Comparison of ENCODE assay signal across 27 cellular contexts in the genomic region with DNA sequence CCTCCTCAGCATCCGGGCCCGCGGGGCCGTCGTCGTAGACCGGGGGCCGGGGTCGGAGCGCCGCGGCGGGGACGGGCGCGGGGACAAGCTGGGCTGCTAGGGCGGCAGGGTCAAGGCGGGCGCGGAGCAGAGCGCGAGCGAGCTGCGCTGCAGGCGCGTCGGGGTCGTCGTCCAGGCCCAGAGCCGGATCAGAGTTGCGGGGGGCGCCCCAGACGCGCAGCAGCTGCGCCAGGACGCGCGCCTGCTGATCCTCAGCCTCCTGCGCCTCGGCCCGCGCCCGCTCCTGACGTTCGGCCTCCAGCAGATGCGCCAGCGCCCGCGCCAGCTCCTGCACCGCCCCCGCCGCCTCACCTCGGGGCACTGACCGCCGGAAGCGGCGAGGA. TPM values are rescaled to one million over a fixed set of nuclear protein-coding genes. Genes with fewer than 3 reads are reported as not detected.
DNase-seq lines count a peak whose midpoint lies in the region; ATAC-seq, FAIRE-seq and TF ChIP-seq lines count a peak whose summit lies in the region.
"Had no signal": no experiment of that assay in that cellular context is flagged by ENCODE, and none has a peak within 500 bp of the region (broad histone marks: within the 10 kb centered on the region; RNA-seq: fewer than 3 reads in every experiment).

No MANE protein-coding gene starts in this region.

- H3K79me2 ChIP-seq in SK-N-SH (ENCODE audit: insufficient read depth) (no peaks in the 10 kb centered on the region), keratinocyte (ENCODE audit: control insufficient read depth, insufficient read depth, low read length) (no peaks in the 10 kb centered on the region)

- H3K4me3 ChIP-seq in SK-N-SH (ENCODE audit: low read depth in 2 of 2, low read length in 1 of 2): no peak overlapping the region; a peak in 1 of 4 replicates
- no peak overlapping the region for H3K4me3 ChIP-seq in endodermal cell (ENCODE audit: low read length)
- no peak overlapping the region for H3K4me3 ChIP-seq in keratinocyte (ENCODE audit: control insufficient read depth in 2 of 3, extremely low read depth in 1 of 3, insufficient read depth in 2 of 3, low read depth in 1 of 3, low read length in 3 of 3)
- H3K4me3 ChIP-seq: esophagus squamous epithelium, gastroesophageal sphincter, PC-9, tibial artery had no signal

- H3K9me3 ChIP-seq in SK-N-SH (no peaks in the 10 kb centered on the region), endodermal cell (ENCODE audit: control insufficient read depth, low read length) (no peaks in the 10 kb centered on the region), keratinocyte (ENCODE audit: control insufficient read depth, low read depth, low read length) (no peaks in the 10 kb centered on the region)
- H3K9me3 ChIP-seq: esophagus squamous epithelium, gastroesophageal sphincter had no signal

- H3K27ac Mint-ChIP-seq in endodermal cell: no peak overlapping the region
- H3K27ac Mint-ChIP-seq: activated CD4-positive, alpha-beta T cell treated with anti-CD3 and anti-CD28 coated beads, Interleukin-2, amount 10 ng/mL, durations not matched to agents 24 days and 14 days; activated T-helper 2 cell treated with anti-CD3 and anti-CD28 coated beads, Interferon-gamma antibody, Interleukin-2, Interleukin-4, amounts not matched to agents 10 μg/mL and 5 μg/mL and 100 μg/mL, durations not matched to agents 14 hours and 24 hours and 36 hours; immature natural killer cell; stimulated activated naive CD8-positive, alpha-beta T cell treated with anti-CD3 and anti-CD28 coated beads, Interleukin-15, Interleukin-2, amounts not matched to agents 100 ng/mL and 50 ng/mL, for 24 hours had no signal

- FAIRE-seq in keratinocyte (lab: Jason Lieb, UNC): no peak

- H3K9ac ChIP-seq in SK-N-SH: no peak overlapping the region
- H3K9ac ChIP-seq in endodermal cell (ENCODE audit: extremely low read depth, low read length, poor library complexity, severe bottlenecking): no peak overlapping the region
- no peak overlapping the region for H3K9ac ChIP-seq in keratinocyte (ENCODE audit: control insufficient read depth, extremely low read depth, insufficient read depth, low read length)

- POLR2A ChIA-PET in SK-N-SH (lab: Yijun Ruan, JAX): no interaction called here

- H3K27ac ChIP-seq in SK-N-SH (ENCODE audit: low read depth in 2 of 2, low read length in 1 of 2) (no peak overlapping the region), endodermal cell (ENCODE audit: low read depth, low read length) (no peak overlapping the region), keratinocyte (ENCODE audit: control insufficient read depth, insufficient read depth, low read length) (no peak overlapping the region), foreskin keratinocyte (no peak overlapping the region)
- H3K27ac ChIP-seq: 22Rv1, esophagus squamous epithelium, gastroesophageal sphincter, PC-9, tibial artery had no signal

- CTCF ChIA-PET in SK-N-SH (lab: Yijun Ruan, JAX): no interaction called here

- H3K27me3 Mint-ChIP-seq in endodermal cell (ENCODE audit: insufficient read depth): peaks cover 84% of the 10 kb centered on the region

- H3K27me3 ChIP-seq in SK-N-SH (ENCODE audit: insufficient read depth): peaks cover 18% of the 10 kb centered on the region
- H3K27me3 ChIP-seq in endodermal cell (ENCODE audit: control insufficient read depth, insufficient read depth, low read length, poor library complexity, severe bottlenecking): peaks cover 59% of the 10 kb centered on the region
- H3K27me3 ChIP-seq in keratinocyte (ENCODE audit: control insufficient read depth, extremely low read depth, insufficient read depth, low read length): peaks cover 10% of the 10 kb centered on the region
- peaks cover 64% of the 10 kb centered on the region for H3K27me3 ChIP-seq in foreskin keratinocyte

- ATAC-seq in SK-N-SH treated with all-trans-retinoic acid at 6 μM for 48 hours (no peak), foreskin keratinocyte (no peak)
- ATAC-seq: gastroesophageal sphincter had no signal

- no peak for TF ChIP-seq RAD21 in SK-N-SH (IDR thresholded peaks at IDR 0.05; ENCODE audit: low read length)

- peaks cover 0 to 3% of the 10 kb centered on the region in 2 experiments; a peak in 1 of 4 replicates for H3K4me1 ChIP-seq in SK-N-SH (ENCODE audit: control insufficient read depth in 1 of 2, insufficient read depth in 2 of 2, low read depth in 1 of 2, low read length in 1 of 2)
- H3K4me1 ChIP-seq in endodermal cell (ENCODE audit: control insufficient read depth, insufficient read depth, low read length): no peaks in the 10 kb centered on the region
- H3K4me1 ChIP-seq in keratinocyte (ENCODE audit: control insufficient read depth, extremely low read depth, insufficient read depth, low read length): no peaks in the 10 kb centered on the region
- H3K4me1 ChIP-seq in foreskin keratinocyte: no peaks in the 10 kb centered on the region

- no peaks in the 10 kb centered on the region for H3K9me1 ChIP-seq in keratinocyte (ENCODE audit: control insufficient read depth, extremely low read depth, insufficient read depth, low read length)

- H3K4me3 Mint-ChIP-seq in endodermal cell: no peak overlapping the region
- H3K4me3 Mint-ChIP-seq: activated CD4-positive, alpha-beta T cell treated with anti-CD3 and anti-CD28 coated beads, Interleukin-2, amount 10 ng/mL, durations not matched to agents 24 days and 14 days; immature natural killer cell; stimulated activated naive CD8-positive, alpha-beta T cell treated with anti-CD3 and anti-CD28 coated beads, Interleukin-15, Interleukin-2, amounts not matched to agents 100 ng/mL and 50 ng/mL, for 24 hours had no signal

- no peaks in the 10 kb centered on the region for H3K4me1 Mint-ChIP-seq in endodermal cell

- H3F3A ChIP-seq in SK-N-SH (replicated peaks; ENCODE audit: insufficient read depth): no peaks in the 10 kb centered on the region

- DNase-seq in SK-N-SH (peak; percentile 12), endodermal cell (peak; percentile 62), keratinocyte (ENCODE audit: low read depth, low spot score) (no peak), retina (peak; percentile 32), foreskin keratinocyte (no peak), NOMO-1 treated with DMSO at 0.1 percent for 48 hours (lab: John Stamatoyannopoulos, UW; ENCODE audit: unreplicated experiment) (no peak), NCI-H774 (lab: John Stamatoyannopoulos, UW) (no peak)
- DNase-seq: activated CD4-positive, alpha-beta T cell treated with anti-CD3 and anti-CD28 coated beads, Interleukin-2, amount 10 ng/mL, durations not matched to agents 24 days and 14 days; AML-193; DMS53; effector memory CD4-positive, alpha-beta T cell; esophagus squamous epithelium; immature natural killer cell; Kasumi-1; NCI-H1048; NCI-H2029; SIG-M5; tibial artery had no signal

- 86% methylated on average over 26 of the region's 57 CpGs for WGBS in SK-N-SH (ENCODE audit: low lambda C conversion rate)
- 11% methylated on average over 57 of the region's 57 CpGs; no CpG with 5 or more reads in 1 of the 2 experiments for WGBS in endodermal cell (ENCODE audit: insufficient coverage in 1 of 2, insufficient read length in 1 of 2), 2 experiments

- peaks cover 6% of the 10 kb centered on the region for H3K36me3 Mint-ChIP-seq in endodermal cell (ENCODE audit: low read depth)

- H3K36me3 ChIP-seq in SK-N-SH (replicated peaks in 1 of 2; ENCODE audit: control insufficient read depth in 1 of 2, insufficient read depth in 2 of 2, low read length in 1 of 2): no peaks in the 10 kb centered on the region
- H3K36me3 ChIP-seq in endodermal cell (ENCODE audit: control insufficient read depth, insufficient read depth, low read length): no peaks in the 10 kb centered on the region
- no peaks in the 10 kb centered on the region for H3K36me3 ChIP-seq in keratinocyte (ENCODE audit: control insufficient read depth in 2 of 2, extremely low read depth in 1 of 2, insufficient read depth in 2 of 2, low read length in 2 of 2)
- H3K36me3 ChIP-seq: esophagus squamous epithelium had no signal

- H2AFZ ChIP-seq in SK-N-SH (ENCODE audit: low read depth) (no peak overlapping the region), keratinocyte (ENCODE audit: control insufficient read depth, low read length) (no peak overlapping the region)
- H2AFZ ChIP-seq: PC-9 had no signal

- dilution Hi-C loops in keratinocyte (cut with MboI; ENCODE audit: extremely low pct_ligation_motif_present, low sequenced_read_pairs): no loop called here

- no peak for TF ChIP-seq EP300 in SK-N-SH (IDR thresholded peaks at IDR 0.05; ENCODE audit: borderline replicate concordance in 1 of 2, low read depth in 1 of 2, low read length in 1 of 2)

- no peaks in the 10 kb centered on the region for H3K9me2 ChIP-seq in SK-N-SH

- no peak for TF ChIP-seq CTCF in SK-N-SH (IDR thresholded peaks at IDR 0.05)
- no peak for TF ChIP-seq CTCF in endodermal cell (conservative IDR thresholded peaks at IDR 0.05)
- TF ChIP-seq CTCF in keratinocyte (optimal IDR thresholded peaks at IDR 0.05 in 1 of 3, IDR thresholded peaks at IDR 0.05 in 1 of 3, conservative IDR thresholded peaks at IDR 0.05 in 1 of 3; ENCODE audit: extremely low read depth in 1 of 3, insufficient read depth in 2 of 3, low read length in 3 of 3): no peak
- no peak for TF ChIP-seq CTCF in foreskin keratinocyte (conservative IDR thresholded peaks at IDR 0.05)

- H4K20me1 ChIP-seq in SK-N-SH (ENCODE audit: insufficient read depth) (no peaks in the 10 kb centered on the region), keratinocyte (ENCODE audit: control insufficient read depth, extremely low read depth, insufficient read depth, low read length) (no peaks in the 10 kb centered on the region)

- H3K4me2 ChIP-seq in SK-N-SH: no peak overlapping the region
- H3K4me2 ChIP-seq in keratinocyte (ENCODE audit: control insufficient read depth, extremely low read depth, insufficient read depth, low read depth, low read length): peak overlapping the region; percentile 10
- H3K4me2 ChIP-seq: PC-9 had no signal

- H3K9me3 Mint-ChIP-seq in endodermal cell: peaks cover 73% of the 10 kb centered on the region
- H3K9me3 Mint-ChIP-seq: activated CD4-positive, alpha-beta T cell treated with anti-CD3 and anti-CD28 coated beads, Interleukin-2, amount 10 ng/mL, durations not matched to agents 24 days and 14 days; activated T-helper 2 cell treated with anti-CD3 and anti-CD28 coated beads, Interferon-gamma antibody, Interleukin-2, Interleukin-4, amounts not matched to agents 10 μg/mL and 5 μg/mL and 100 μg/mL, durations not matched to agents 14 hours and 24 hours and 36 hours; immature natural killer cell; stimulated activated naive CD8-positive, alpha-beta T cell treated with anti-CD3 and anti-CD28 coated beads, Interleukin-15, Interleukin-2, amounts not matched to agents 100 ng/mL and 50 ng/mL, for 24 hours had no signal

RNA-seq across cellular contexts. Expression of a gene that starts 3.5 kb away (rescaled TPM):
- 24.8 and 35.0 TPM in 2 replicates for polyA plus RNA-seq in SK-N-SH (2012; rRNA removed)
- 16.4 and 27.1 TPM in 2 replicates for polyA plus RNA-seq in SK-N-SH (2012; cell fraction: cytosol; rRNA removed)
- polyA plus RNA-seq in SK-N-SH (2012; cell fraction: nucleus; rRNA removed): 11.9 and 42.6 TPM in 2 replicates
- total RNA-seq in endodermal cell: 1 to 10 TPM; 2.9 to 4.0 TPM
- 41.3 TPM for polyA plus RNA-seq in endodermal cell (2013, experiment 1 of 2)
- 47.1 TPM for polyA plus RNA-seq in endodermal cell (2013, experiment 2 of 2)
- 0.54 to 1.6 TPM (median 1.4 TPM) in 3 replicates for polyA plus RNA-seq in keratinocyte
- 0.60 TPM for polyA plus RNA-seq in keratinocyte (2011; ENCODE audit: low read depth)
- polyA plus RNA-seq in keratinocyte (2011; cell fraction: cytosol; rRNA removed): 1.1 and 9.7 TPM in 2 replicates
- 0.87 and 2.3 TPM in 2 replicates for polyA plus RNA-seq in keratinocyte (2011; cell fraction: nucleus; rRNA removed)
- 4.8 and 8.8 TPM in 2 replicates for polyA plus RNA-seq in keratinocyte (2012; ENCODE audit: low replicate concordance)
- polyA minus RNA-seq in keratinocyte: 0.23 to 0.82 TPM in 2 of 3 replicates, not detected in the other
- polyA minus RNA-seq in keratinocyte (2011; cell fraction: cytosol; rRNA and poly(A)+ RNA removed): 19.6 TPM
- polyA minus RNA-seq in keratinocyte (2011; cell fraction: nucleus; rRNA and poly(A)+ RNA removed): 2.6 and 3.5 TPM in 2 replicates
- 0.53 and 1.7 TPM in 2 replicates for total RNA-seq in foreskin keratinocyte
- 0.86 and 3.7 TPM in 2 replicates for polyA plus RNA-seq in foreskin keratinocyte
- total RNA-seq: PC-9 had no signal

RNA-seq across cellular contexts. Expression of a gene that starts 5.6 kb away (rescaled TPM):
- 0.03 and 0.06 TPM in 2 replicates for polyA plus RNA-seq in SK-N-SH (2012; rRNA removed)
- polyA plus RNA-seq in SK-N-SH (2012; cell fraction: cytosol; rRNA removed): not detected in 2 replicates
- polyA plus RNA-seq in SK-N-SH (2012; cell fraction: nucleus; rRNA removed): 0.97 and 2.0 TPM in 2 replicates
- not detected for total RNA-seq in endodermal cell
- 0.50 TPM for polyA plus RNA-seq in endodermal cell (2013, experiment 1 of 2)
- polyA plus RNA-seq in endodermal cell (2013, experiment 2 of 2): not detected
- polyA plus RNA-seq in keratinocyte: not detected in 3 replicates
- not detected for polyA plus RNA-seq in keratinocyte (2011; ENCODE audit: low read depth)
- not detected in 2 replicates for polyA plus RNA-seq in keratinocyte (2011; cell fraction: cytosol; rRNA removed)
- 0.25 TPM in 1 of 2 replicates, not detected in the other for polyA plus RNA-seq in keratinocyte (2011; cell fraction: nucleus; rRNA removed)
- not detected in 2 replicates for polyA plus RNA-seq in keratinocyte (2012; ENCODE audit: low replicate concordance)
- polyA minus RNA-seq in keratinocyte: not detected in 3 replicates
- polyA minus RNA-seq in keratinocyte (2011; cell fraction: cytosol; rRNA and poly(A)+ RNA removed): not detected
- not detected in 2 replicates for polyA minus RNA-seq in keratinocyte (2011; cell fraction: nucleus; rRNA and poly(A)+ RNA removed)
- total RNA-seq in foreskin keratinocyte: not detected in 2 replicates
- not detected in 2 replicates for polyA plus RNA-seq in foreskin keratinocyte
- total RNA-seq: activated CD4-positive, alpha-beta T cell treated with anti-CD3 and anti-CD28 coated beads, Interleukin-2, amount 10 ng/mL, durations not matched to agents 24 days and 14 days; activated T-helper 2 cell treated with anti-CD3 and anti-CD28 coated beads, Interferon-gamma antibody, Interleukin-2, Interleukin-4, amounts not matched to agents 10 μg/mL and 5 μg/mL and 100 μg/mL, durations not matched to agents 14 hours and 24 hours and 36 hours; esophagus squamous epithelium; gastroesophageal sphincter; lower leg skin; osteocyte; PC-9; T-helper 1 cell treated with Interleukin-12 subunit alpha and Interleukin-12 subunit beta and Interleukin-4 antibody, amounts not matched to agents 30 ng/mL and 1 ng/mL, for 36 hours had no signal
- polyA plus RNA-seq: immature natural killer cell had no signal

RNA-seq across cellular contexts. Expression of a gene that starts 30.0 kb away (rescaled TPM):
- polyA plus RNA-seq in SK-N-SH (2012; rRNA removed) (34.0 and 48.9 TPM in 2 replicates), keratinocyte (20.3 to 21.9 TPM (median 21.9 TPM) in 3 replicates), foreskin keratinocyte (25.0 and 25.4 TPM in 2 replicates)
- polyA plus RNA-seq in SK-N-SH (2012; cell fraction: cytosol; rRNA removed): 12.3 and 13.5 TPM in 2 replicates
- polyA plus RNA-seq in SK-N-SH (2012; cell fraction: nucleus; rRNA removed): 245 and 301 TPM in 2 replicates
- total RNA-seq in endodermal cell (100 to 1,000 TPM; 121 to 135 TPM), foreskin keratinocyte (33.9 and 35.3 TPM in 2 replicates)
- 154 TPM for polyA plus RNA-seq in endodermal cell (2013, experiment 1 of 2)
- 143 TPM for polyA plus RNA-seq in endodermal cell (2013, experiment 2 of 2)
- 22.5 TPM for polyA plus RNA-seq in keratinocyte (2011; ENCODE audit: low read depth)
- polyA plus RNA-seq in keratinocyte (2011; cell fraction: cytosol; rRNA removed): 9.2 and 9.9 TPM in 2 replicates
- polyA plus RNA-seq in keratinocyte (2011; cell fraction: nucleus; rRNA removed): 78.6 and 91.5 TPM in 2 replicates
- polyA plus RNA-seq in keratinocyte (2012; ENCODE audit: low replicate concordance): 18.5 and 20.0 TPM in 2 replicates
- 24.0 to 73.3 TPM (median 31.2 TPM) in 3 replicates for polyA minus RNA-seq in keratinocyte
- polyA minus RNA-seq in keratinocyte (2011; cell fraction: cytosol; rRNA and poly(A)+ RNA removed): 15.7 TPM
- polyA minus RNA-seq in keratinocyte (2011; cell fraction: nucleus; rRNA and poly(A)+ RNA removed): 17.9 and 22.2 TPM in 2 replicates

RNA-seq across cellular contexts. Expression of a gene that starts 45.5 kb away (rescaled TPM):
- polyA plus RNA-seq in SK-N-SH (2012; rRNA removed): not detected in 2 replicates
- polyA plus RNA-seq in SK-N-SH (2012; cell fraction: cytosol; rRNA removed): not detected in 2 replicates
- polyA plus RNA-seq in SK-N-SH (2012; cell fraction: nucleus; rRNA removed): not detected in 2 replicates
- not detected for total RNA-seq in endodermal cell
- not detected for polyA plus RNA-seq in endodermal cell (2013, experiment 1 of 2)
- not detected for polyA plus RNA-seq in endodermal cell (2013, experiment 2 of 2)
- not detected in 3 replicates for polyA plus RNA-seq in keratinocyte
- polyA plus RNA-seq in keratinocyte (2011; ENCODE audit: low read depth): not detected
- polyA plus RNA-seq in keratinocyte (2011; cell fraction: cytosol; rRNA removed): not detected in 2 replicates
- polyA plus RNA-seq in keratinocyte (2011; cell fraction: nucleus; rRNA removed): not detected in 2 replicates
- not detected in 2 replicates for polyA plus RNA-seq in keratinocyte (2012; ENCODE audit: low replicate concordance)
- not detected in 3 replicates for polyA minus RNA-seq in keratinocyte
- polyA minus RNA-seq in keratinocyte (2011; cell fraction: cytosol; rRNA and poly(A)+ RNA removed): not detected
- not detected in 2 replicates for polyA minus RNA-seq in keratinocyte (2011; cell fraction: nucleus; rRNA and poly(A)+ RNA removed)
- total RNA-seq in foreskin keratinocyte: not detected in 2 replicates
- polyA plus RNA-seq in foreskin keratinocyte: not detected in 2 replicates
- total RNA-seq: activated CD4-positive, alpha-beta T cell treated with anti-CD3 and anti-CD28 coated beads, Interleukin-2, amount 10 ng/mL, durations not matched to agents 24 days and 14 days; activated T-helper 2 cell treated with anti-CD3 and anti-CD28 coated beads, Interferon-gamma antibody, Interleukin-2, Interleukin-4, amounts not matched to agents 10 μg/mL and 5 μg/mL and 100 μg/mL, durations not matched to agents 14 hours and 24 hours and 36 hours; esophagus squamous epithelium; gastroesophageal sphincter; lower leg skin; osteocyte; PC-9; T-helper 1 cell treated with Interleukin-12 subunit alpha and Interleukin-12 subunit beta and Interleukin-4 antibody, amounts not matched to agents 30 ng/mL and 1 ng/mL, for 36 hours had no signal

Comparison
In these comparisons a context has a peak if more than half of its experiments do, and no peak if none do; other contexts are left out.
1. DNase-seq: peak in SK-N-SH (single experiment), endodermal cell (single experiment) and retina (single experiment); none in keratinocyte (single experiment), foreskin keratinocyte (0 of 2), NOMO-1 treated with DMSO at 0.1 percent for 48 hours (single experiment) and NCI-H774 (single experiment).